Comparison of ENCODE assay signal across 17 cellular contexts in the genomic region with DNA sequence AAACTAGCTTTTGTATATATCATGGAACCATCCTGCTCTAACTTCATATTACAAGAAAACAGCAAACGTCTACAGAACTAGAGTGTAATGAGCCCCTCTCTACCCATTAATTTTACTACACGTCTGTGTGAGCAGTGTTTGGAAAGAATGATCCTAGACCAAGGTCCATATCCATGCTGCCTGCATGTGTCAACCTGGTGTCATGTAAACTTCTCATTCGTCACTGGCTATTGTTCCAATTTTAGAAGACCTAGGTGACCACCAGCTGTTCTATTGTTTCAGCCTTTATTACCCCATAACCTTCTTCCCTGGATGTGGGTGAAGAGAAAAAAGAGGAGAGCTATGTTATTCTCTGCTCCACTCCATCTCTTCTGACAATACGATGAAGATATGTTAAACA.
"Had no signal": no experiment of that assay in that cellular context is flagged by ENCODE, and none has a peak within 500 bp of the region (broad histone marks: within the 10 kb centered on the region; RNA-seq: fewer than 3 reads in every experiment).

No MANE protein-coding gene starts in this region.

- ATAC-seq: gastrocnemius medialis; left lung; mucosa of descending colon; natural killer cell; stimulated activated naive CD8-positive, alpha-beta T cell treated with anti-CD3 and anti-CD28 coated beads, Interleukin-15, amount 100 ng/mL, for 72 hours had no signal

- H3K4me3 Mint-ChIP-seq: activated T-helper 1 cell treated with anti-CD3 and anti-CD28 coated beads, Interleukin-12 subunit alpha, Interleukin-12 subunit beta, Interleukin-2, Interleukin-4 antibody, amounts not matched to agents 30 ng/mL and 10 ng/mL and 1 ng/mL, durations not matched to agents 14 hours and 24 hours and 36 hours; dendritic cell treated with granulocyte-macrophage colony-stimulating factor and Interleukin-4, amounts not matched to agents 40 ng/mL and 50 ng/mL, for 4 days; memory B cell; natural killer cell had no signal

- H3K4me1 ChIP-seq: left lung, right atrium auricular region had no signal

- H3K27me3 Mint-ChIP-seq: dendritic cell treated with granulocyte-macrophage colony-stimulating factor and Interleukin-4, amounts not matched to agents 40 ng/mL and 50 ng/mL, for 4 days; memory B cell; stimulated activated naive CD8-positive, alpha-beta T cell treated with anti-CD3 and anti-CD28 coated beads, Interleukin-15, amount 100 ng/mL, for 72 hours had no signal

- H3K36me3 ChIP-seq: gastrocnemius medialis, right atrium auricular region had no signal

- H3K9me3 ChIP-seq: gastrocnemius medialis, heart right ventricle, left lung, mucosa of descending colon, right atrium auricular region, thoracic aorta had no signal

- H3K27ac ChIP-seq: gastrocnemius medialis, heart right ventricle, left lung, right atrium auricular region, thoracic aorta had no signal

- H3K4me3 ChIP-seq: gastrocnemius medialis, heart right ventricle, left lung, mucosa of descending colon, right atrium auricular region, smooth muscle cell, thoracic aorta had no signal

- H3K27me3 ChIP-seq: gastrocnemius medialis, heart right ventricle, left lung, right atrium auricular region had no signal

- H3K4me2 ChIP-seq: smooth muscle cell had no signal

- H3K36me3 Mint-ChIP-seq: natural killer cell had no signal

- H3K27ac Mint-ChIP-seq: dendritic cell treated with granulocyte-macrophage colony-stimulating factor and Interleukin-4, amounts not matched to agents 40 ng/mL and 50 ng/mL, for 4 days; memory B cell; natural killer cell; stimulated activated naive CD8-positive, alpha-beta T cell treated with anti-CD3 and anti-CD28 coated beads, Interleukin-15, amount 100 ng/mL, for 72 hours had no signal

- H3K4me1 Mint-ChIP-seq: memory B cell had no signal

- H3K9me3 Mint-ChIP-seq: activated T-helper 1 cell treated with anti-CD3 and anti-CD28 coated beads, Interleukin-12 subunit alpha, Interleukin-12 subunit beta, Interleukin-2, Interleukin-4 antibody, amounts not matched to agents 30 ng/mL and 10 ng/mL and 1 ng/mL, durations not matched to agents 14 hours and 24 hours and 36 hours; dendritic cell treated with granulocyte-macrophage colony-stimulating factor and Interleukin-4, amounts not matched to agents 40 ng/mL and 50 ng/mL, for 4 days; memory B cell; natural killer cell; stimulated activated naive CD8-positive, alpha-beta T cell treated with anti-CD3 and anti-CD28 coated beads, Interleukin-15, amount 100 ng/mL, for 72 hours had no signal

- DNase-seq: activated naive CD4-positive, alpha-beta T cell; aorta; erythroblast; gastrocnemius medialis; heart right ventricle; islet precursor cell; left lung; mucosa of descending colon; natural killer cell; occipital lobe; stimulated activated naive CD8-positive, alpha-beta T cell treated with anti-CD3 and anti-CD28 coated beads, Interleukin-15, amount 100 ng/mL, for 72 hours had no signal
